In the genomic region with DNA sequence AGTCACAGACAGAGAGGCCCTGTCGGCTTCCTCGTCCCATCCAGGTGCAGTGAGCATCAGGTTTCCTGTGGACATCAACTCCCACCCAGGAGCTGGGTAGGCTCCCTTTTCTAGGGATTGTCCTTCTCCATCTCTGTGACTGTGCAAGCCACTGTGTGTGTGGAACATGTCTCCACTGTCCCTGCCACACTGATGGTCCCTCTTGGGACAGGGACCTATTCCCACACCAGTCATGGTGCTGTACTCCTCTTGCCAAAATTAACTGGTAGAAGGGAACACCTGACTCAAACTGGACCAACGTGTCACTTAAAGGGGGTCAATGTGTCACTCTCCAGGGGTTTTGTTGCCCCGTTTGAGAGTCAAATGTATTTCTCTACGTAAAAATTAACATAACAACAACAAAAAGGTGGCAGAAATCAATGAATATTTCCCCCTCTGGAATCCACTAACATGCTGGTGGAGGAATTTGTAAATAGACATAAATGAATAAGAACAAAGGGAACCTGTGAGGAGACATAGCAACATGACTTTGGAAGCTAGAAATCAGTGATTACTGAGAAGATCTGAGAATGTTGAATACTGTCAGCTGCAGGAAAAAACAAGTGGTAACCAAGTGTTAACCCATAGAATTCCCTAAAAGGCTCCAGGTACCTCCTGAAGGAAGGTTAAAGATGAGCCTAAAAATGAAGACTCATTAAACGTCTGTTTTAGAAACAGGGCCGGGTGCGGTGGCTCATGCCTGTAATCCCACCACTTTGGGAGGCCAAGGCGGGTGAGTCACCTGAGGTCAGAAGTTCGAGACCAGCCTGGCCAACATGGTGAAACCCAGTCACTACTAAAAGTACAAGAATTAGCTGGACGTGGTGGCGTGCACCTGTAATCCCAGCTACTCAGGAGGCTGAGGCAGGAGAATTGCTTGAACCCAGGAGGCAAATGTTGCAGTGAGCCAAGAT, we compare ENCODE assay signal across 1 cellular context.
TF ChIP-seq lines count a peak whose summit lies in the region.

No MANE protein-coding gene starts in this region.

TF ChIP-seq in HCT116, 20 proteins besides CTCF, POLR2A, EP300 and RAD21:
- TF ChIP-seq, protein P1, sequence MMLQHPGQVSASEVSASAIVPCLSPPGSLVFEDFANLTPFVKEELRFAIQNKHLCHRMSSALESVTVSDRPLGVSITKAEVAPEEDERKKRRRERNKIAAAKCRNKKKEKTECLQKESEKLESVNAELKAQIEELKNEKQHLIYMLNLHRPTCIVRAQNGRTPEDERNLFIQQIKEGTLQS (IDR thresholded peaks at IDR 0.05) = no peak
- peak; percentile 67; the same call in 1 of the 2 replicates for TF ChIP-seq CBX3 (IDR thresholded peaks at IDR 0.05; ENCODE audit: low read depth)
- no peak for TF ChIP-seq ELF1 (IDR thresholded peaks at IDR 0.05; ENCODE audit: borderline replicate concordance, low read depth)
- no peak for TF ChIP-seq ZNF274 (IDR thresholded peaks at IDR 0.05; ENCODE audit: low read depth, low read length)
- TF ChIP-seq SIN3A (IDR thresholded peaks at IDR 0.05; ENCODE audit: low read depth) = no peak
- TF ChIP-seq EZH2 (IDR thresholded peaks at IDR 0.05) = no peak
- no peak for TF ChIP-seq ZFX (IDR thresholded peaks at IDR 0.05)
- peak; percentile 20; the same call in 1 of the 2 replicates for TF ChIP-seq SP1 (IDR thresholded peaks at IDR 0.05; ENCODE audit: low read depth)
- TF ChIP-seq, protein P2, sequence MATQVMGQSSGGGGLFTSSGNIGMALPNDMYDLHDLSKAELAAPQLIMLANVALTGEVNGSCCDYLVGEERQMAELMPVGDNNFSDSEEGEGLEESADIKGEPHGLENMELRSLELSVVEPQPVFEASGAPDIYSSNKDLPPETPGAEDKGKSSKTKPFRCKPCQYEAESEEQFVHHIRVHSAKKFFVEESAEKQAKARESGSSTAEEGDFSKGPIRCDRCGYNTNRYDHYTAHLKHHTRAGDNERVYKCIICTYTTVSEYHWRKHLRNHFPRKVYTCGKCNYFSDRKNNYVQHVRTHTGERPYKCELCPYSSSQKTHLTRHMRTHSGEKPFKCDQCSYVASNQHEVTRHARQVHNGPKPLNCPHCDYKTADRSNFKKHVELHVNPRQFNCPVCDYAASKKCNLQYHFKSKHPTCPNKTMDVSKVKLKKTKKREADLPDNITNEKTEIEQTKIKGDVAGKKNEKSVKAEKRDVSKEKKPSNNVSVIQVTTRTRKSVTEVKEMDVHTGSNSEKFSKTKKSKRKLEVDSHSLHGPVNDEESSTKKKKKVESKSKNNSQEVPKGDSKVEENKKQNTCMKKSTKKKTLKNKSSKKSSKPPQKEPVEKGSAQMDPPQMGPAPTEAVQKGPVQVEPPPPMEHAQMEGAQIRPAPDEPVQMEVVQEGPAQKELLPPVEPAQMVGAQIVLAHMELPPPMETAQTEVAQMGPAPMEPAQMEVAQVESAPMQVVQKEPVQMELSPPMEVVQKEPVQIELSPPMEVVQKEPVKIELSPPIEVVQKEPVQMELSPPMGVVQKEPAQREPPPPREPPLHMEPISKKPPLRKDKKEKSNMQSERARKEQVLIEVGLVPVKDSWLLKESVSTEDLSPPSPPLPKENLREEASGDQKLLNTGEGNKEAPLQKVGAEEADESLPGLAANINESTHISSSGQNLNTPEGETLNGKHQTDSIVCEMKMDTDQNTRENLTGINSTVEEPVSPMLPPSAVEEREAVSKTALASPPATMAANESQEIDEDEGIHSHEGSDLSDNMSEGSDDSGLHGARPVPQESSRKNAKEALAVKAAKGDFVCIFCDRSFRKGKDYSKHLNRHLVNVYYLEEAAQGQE (IDR thresholded peaks at IDR 0.05; ENCODE audit: low read depth) = no peak
- no peak for TF ChIP-seq CEBPB (IDR thresholded peaks at IDR 0.05; ENCODE audit: low read depth)
- no peak; the same call in 1 of the 2 replicates for TF ChIP-seq FOSL1 (IDR thresholded peaks at IDR 0.05; ENCODE audit: low read depth)
- TF ChIP-seq, protein P3, sequence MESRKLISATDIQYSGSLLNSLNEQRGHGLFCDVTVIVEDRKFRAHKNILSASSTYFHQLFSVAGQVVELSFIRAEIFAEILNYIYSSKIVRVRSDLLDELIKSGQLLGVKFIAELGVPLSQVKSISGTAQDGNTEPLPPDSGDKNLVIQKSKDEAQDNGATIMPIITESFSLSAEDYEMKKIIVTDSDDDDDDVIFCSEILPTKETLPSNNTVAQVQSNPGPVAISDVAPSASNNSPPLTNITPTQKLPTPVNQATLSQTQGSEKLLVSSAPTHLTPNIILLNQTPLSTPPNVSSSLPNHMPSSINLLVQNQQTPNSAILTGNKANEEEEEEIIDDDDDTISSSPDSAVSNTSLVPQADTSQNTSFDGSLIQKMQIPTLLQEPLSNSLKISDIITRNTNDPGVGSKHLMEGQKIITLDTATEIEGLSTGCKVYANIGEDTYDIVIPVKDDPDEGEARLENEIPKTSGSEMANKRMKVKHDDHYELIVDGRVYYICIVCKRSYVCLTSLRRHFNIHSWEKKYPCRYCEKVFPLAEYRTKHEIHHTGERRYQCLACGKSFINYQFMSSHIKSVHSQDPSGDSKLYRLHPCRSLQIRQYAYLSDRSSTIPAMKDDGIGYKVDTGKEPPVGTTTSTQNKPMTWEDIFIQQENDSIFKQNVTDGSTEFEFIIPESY (IDR thresholded peaks at IDR 0.05; ENCODE audit: extremely low read depth, insufficient replicate concordance, low read length) = no peak
- TF ChIP-seq, protein P4, sequence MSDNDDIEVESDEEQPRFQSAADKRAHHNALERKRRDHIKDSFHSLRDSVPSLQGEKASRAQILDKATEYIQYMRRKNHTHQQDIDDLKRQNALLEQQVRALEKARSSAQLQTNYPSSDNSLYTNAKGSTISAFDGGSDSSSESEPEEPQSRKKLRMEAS (IDR thresholded peaks at IDR 0.05) = no peak
- no peak for TF ChIP-seq POLR2AphosphoS5 (IDR thresholded peaks at IDR 0.05; ENCODE audit: low read depth, low read length)
- no peak for TF ChIP-seq TCF7L2 (IDR thresholded peaks at IDR 0.05; ENCODE audit: borderline replicate concordance, extremely low read depth, insufficient read depth, insufficient read length)
- no peak for TF ChIP-seq EGR1 (IDR thresholded peaks at IDR 0.05; ENCODE audit: low read depth)
- no peak for TF ChIP-seq SRF (IDR thresholded peaks at IDR 0.05; ENCODE audit: low read depth)
- TF ChIP-seq JUND (IDR thresholded peaks at IDR 0.05) = peak; percentile 30; the same call in 1 of the 2 replicates
- no peak for TF ChIP-seq EZH2phosphoT487 (IDR thresholded peaks at IDR 0.05; ENCODE audit: borderline replicate concordance)
- no peak for TF ChIP-seq YY1 (IDR thresholded peaks at IDR 0.05; ENCODE audit: extremely low read depth, insufficient replicate concordance, low read depth, low read length)
